ENCODE assay signal across 21 cellular contexts in the genomic region with DNA sequence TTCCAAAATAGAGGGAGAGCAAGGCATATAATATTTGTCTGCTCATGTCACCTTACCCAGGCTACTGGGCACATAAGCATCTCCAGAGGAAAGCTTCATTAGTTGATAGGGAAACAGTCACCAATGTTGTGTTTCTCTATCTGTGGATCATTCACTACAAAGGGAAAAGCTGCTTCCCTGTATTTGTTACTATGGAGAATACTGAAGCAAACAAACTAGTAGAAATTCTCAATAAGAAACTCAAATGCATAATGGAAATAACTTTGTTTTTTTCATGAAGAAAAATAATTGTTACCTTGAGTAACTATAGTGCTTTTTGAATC.
A peak's percentile ranks its signal among the peaks of the same experiment; 100 is the strongest.
DNase-seq lines count a peak whose midpoint lies in the region; ATAC-seq and TF ChIP-seq lines count a peak whose summit lies in the region.
"Had no signal": no experiment of that assay in that cellular context is flagged by ENCODE, and none has a peak within 500 bp of the region (broad histone marks: within the 10 kb centered on the region; RNA-seq: fewer than 3 reads in every experiment).

No MANE protein-coding gene starts in this region.

- H3K9me3 ChIP-seq in PC-3 (ENCODE audit: low read length) (no peaks in the 10 kb centered on the region), gastroesophageal sphincter (no peaks in the 10 kb centered on the region), thyroid gland (no peaks in the 10 kb centered on the region)
- H3K9me3 ChIP-seq: SJCRH30, vagina had no signal

- H3K79me2 ChIP-seq in ACC112 (ENCODE audit: control insufficient read depth, insufficient read depth, low read length, unreplicated experiment), result no peaks in the 10 kb centered on the region
- H3K79me2 ChIP-seq in PC-3 (ENCODE audit: low read length), result no peaks in the 10 kb centered on the region

- intact Hi-C loops in PC-3 (cut with micrococcal nuclease) (no loop called here), thyroid gland (cut with DNase I) (no loop called here)

- H2AFZ ChIP-seq in ACC112 (ENCODE audit: low read length, unreplicated experiment), result peak overlapping the region; percentile 20
- no peak overlapping the region for H2AFZ ChIP-seq in PC-3 (ENCODE audit: low read length)

- no peak for TF ChIP-seq POLR2A in gastroesophageal sphincter (IDR thresholded peaks at IDR 0.05)
- no peak for TF ChIP-seq POLR2A in thyroid gland (IDR thresholded peaks at IDR 0.05)

- TF ChIP-seq EP300 in gastroesophageal sphincter (IDR thresholded peaks at IDR 0.05), result no peak

- no peak overlapping the region for H3K9ac ChIP-seq in PC-3 (ENCODE audit: low read length)

- POLR2A ChIA-PET in PC-3 (lab: Charles Lee; ENCODE audit: unreplicated experiment), result no interaction called here

- BruUV-seq in PC-3 (replicated peaks; lab: Mats Ljungman, UMichigan), result no TSS peak

- H3F3A ChIP-seq in PC-3 (ENCODE audit: low read length, unreplicated experiment), result no peaks in the 10 kb centered on the region

- H3K4me3 ChIP-seq in ACC112 (ENCODE audit: low read depth, low read length), result no peak overlapping the region
- H3K4me3 ChIP-seq in PC-3 (ENCODE audit: low read length), result no peak overlapping the region
- no peak overlapping the region for H3K4me3 ChIP-seq in gastroesophageal sphincter
- H3K4me3 ChIP-seq in thyroid gland (replicated peaks in 1 of 3), result no peak overlapping the region
- H3K4me3 ChIP-seq: SJCRH30, vagina had no signal

- TF ChIP-seq CTCF in PC-3 (conservative IDR thresholded peaks at IDR 0.05; ENCODE audit: low read depth, low read length) (no peak), gastroesophageal sphincter (IDR thresholded peaks at IDR 0.05) (no peak), thyroid gland (IDR thresholded peaks at IDR 0.05) (no peak)

- 0 out of 2 replicates have a peak overlapping the region, but pooled peaks have one; percentile 54 for H3K4me2 ChIP-seq in PC-3 (ENCODE audit: low read length)

- no peaks in the 10 kb centered on the region for H4K20me1 ChIP-seq in PC-3 (ENCODE audit: low read length)

- DNase-seq in PC-3 (no peak), renal cortical epithelial cell (ENCODE audit: low read depth) (peak; percentile 19), nucleus accumbens (lab: John Stamatoyannopoulos, UW) (no peak), thyroid gland (no peak), NCI-H1694 treated with DMSO at 0.1 percent for 48 hours (lab: John Stamatoyannopoulos, UW) (no peak)
- DNase-seq: activated CD4-positive, alpha-beta T cell treated with anti-CD3 and anti-CD28 coated beads, Interleukin-2, amount 50 U/mL, for 48 hours; activated CD8-positive, alpha-beta memory T cell treated with anti-CD3 and anti-CD28 coated beads, Interleukin-2, amount 50 U/mL, for 48 hours; aorta; EL; head of caudate nucleus; KG1; NCI-H1436; NCI-H510A; SJCRH30; stimulated activated CD4-positive, alpha-beta T cell treated with anti-CD3 and anti-CD28 coated beads, Interleukin-4, amount 100 ng/mL, for 1 hour had no signal

- peak overlapping the region; percentile 87 for H3K27ac ChIP-seq in ACC112 (ENCODE audit: low read depth, low read length)
- H3K27ac ChIP-seq in PC-3 (ENCODE audit: low read length), result no peak overlapping the region
- peak overlapping the region in 3 of 4 donors; percentile 2 to 58 (median 51) for H3K27ac ChIP-seq in gastroesophageal sphincter
- no peak overlapping the region for H3K27ac ChIP-seq in thyroid gland
- H3K27ac ChIP-seq: SJCRH30, vagina had no signal

- H3K4me1 ChIP-seq in ACC112 (ENCODE audit: control insufficient read depth, insufficient read depth, low read length, unreplicated experiment), result peaks cover 45% of the 10 kb centered on the region
- peaks cover 10% of the 10 kb centered on the region for H3K4me1 ChIP-seq in PC-3 (ENCODE audit: insufficient read depth, low read length)
- peaks cover 0 to 48% (median 5%) of the 10 kb centered on the region in 3 donors for H3K4me1 ChIP-seq in gastroesophageal sphincter
- H3K4me1 ChIP-seq in thyroid gland, result no peaks in the 10 kb centered on the region
- H3K4me1 ChIP-seq: SJCRH30, vagina had no signal

- no peaks in the 10 kb centered on the region for H3K9me2 ChIP-seq in PC-3 (replicated peaks; ENCODE audit: low read length)

- H3K36me3 ChIP-seq in ACC112 (ENCODE audit: insufficient read depth, low read length) (no peaks in the 10 kb centered on the region), PC-3 (ENCODE audit: low read depth, low read length) (no peaks in the 10 kb centered on the region), gastroesophageal sphincter (no peaks in the 10 kb centered on the region), thyroid gland (no peaks in the 10 kb centered on the region)
- H3K36me3 ChIP-seq: SJCRH30, vagina had no signal

- CTCF ChIA-PET in PC-3 (lab: Charles Lee), result interaction anchor here (0.6 kb wide), 1 partner anchor 35 kb away, joined by 4 read pairs; no protein-coding TSS in a partner anchor

- ATAC-seq in PC-3 (no peak), gastroesophageal sphincter (no peak), GM18861 (IDR thresholded peaks at IDR 0.05; ENCODE audit: unreplicated experiment) (no peak)
- ATAC-seq: activated naive CD4-positive, alpha-beta T cell treated with anti-CD3 and anti-CD28 coated beads, Interleukin-2, amount 50 U/mL, for 72 hours; stimulated activated memory B cell treated with anti-CD40 and anti-IgM and Interleukin-4, amounts not matched to agents 10 μg/mL and 1 μg/mL and 100 μg/mL, for 72 hours had no signal

- H3K27me3 ChIP-seq in ACC112 (ENCODE audit: insufficient read depth, low read length), result no peaks in the 10 kb centered on the region
- no peaks in the 10 kb centered on the region for H3K27me3 ChIP-seq in PC-3 (ENCODE audit: low read length)
- no peaks in the 10 kb centered on the region for H3K27me3 ChIP-seq in gastroesophageal sphincter
- no peaks in the 10 kb centered on the region for H3K27me3 ChIP-seq in thyroid gland
- H3K27me3 ChIP-seq: SJCRH30, vagina had no signal

Comparison
In these comparisons a context has a peak if more than half of its experiments do, and no peak if none do; other contexts are left out.
1. H3K27ac ChIP-seq: peak in ACC112 (single experiment) and gastroesophageal sphincter (3 of 4); none in PC-3 (single experiment) and thyroid gland (0 of 3).